Comparison of ENCODE assay signal across 1 cellular context in the genomic region with DNA sequence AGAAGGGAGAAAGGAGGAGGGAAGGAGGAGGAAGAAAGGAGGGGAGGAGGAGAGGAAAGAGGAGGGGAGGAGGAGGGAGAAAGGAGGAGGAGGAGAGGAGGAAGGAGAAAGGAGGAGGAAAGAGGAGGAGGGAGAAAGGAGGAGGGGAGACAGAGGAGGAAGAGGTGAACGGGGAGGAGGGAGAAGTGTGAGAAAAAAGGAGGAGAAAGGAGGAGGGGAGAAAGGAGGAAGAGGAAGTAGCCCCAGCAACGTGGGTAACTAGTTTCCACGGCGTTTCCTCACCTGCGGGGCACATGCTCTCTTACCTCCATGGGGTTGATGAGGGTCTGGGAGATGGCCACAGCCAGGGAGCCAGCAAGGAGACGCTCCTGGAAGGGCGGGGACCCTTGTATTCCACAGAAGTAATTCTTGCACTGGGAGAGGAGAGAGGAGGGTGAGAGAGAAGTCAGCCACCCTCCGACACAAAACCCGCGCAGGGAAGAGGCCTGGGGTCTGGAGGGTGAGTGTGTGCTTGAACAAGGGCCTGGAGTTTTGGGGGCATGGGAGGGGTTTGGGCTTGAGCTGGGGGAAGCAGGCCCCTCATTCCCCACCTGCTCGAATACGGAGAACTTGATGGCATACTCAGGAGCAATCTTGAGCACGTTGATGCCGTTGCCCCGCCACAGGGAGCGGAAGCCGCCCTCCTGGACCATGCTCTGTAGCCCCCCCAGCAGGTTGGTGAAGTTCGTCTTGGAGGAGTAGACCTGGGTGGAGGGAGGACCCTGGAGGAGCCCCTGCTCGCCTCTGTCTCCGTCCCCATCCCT.
TF ChIP-seq lines count a peak whose summit lies in the region.

No MANE protein-coding gene starts in this region.

TF ChIP-seq in IMR-90, 13 proteins besides CTCF, POLR2A, EP300 and RAD21:
- TF ChIP-seq CEBPB (IDR thresholded peaks at IDR 0.05; ENCODE audit: low read depth, low read length): no peak
- no peak for TF ChIP-seq MAZ (IDR thresholded peaks at IDR 0.05; ENCODE audit: borderline replicate concordance, low read depth, low read length)
- TF ChIP-seq, protein P1, sequence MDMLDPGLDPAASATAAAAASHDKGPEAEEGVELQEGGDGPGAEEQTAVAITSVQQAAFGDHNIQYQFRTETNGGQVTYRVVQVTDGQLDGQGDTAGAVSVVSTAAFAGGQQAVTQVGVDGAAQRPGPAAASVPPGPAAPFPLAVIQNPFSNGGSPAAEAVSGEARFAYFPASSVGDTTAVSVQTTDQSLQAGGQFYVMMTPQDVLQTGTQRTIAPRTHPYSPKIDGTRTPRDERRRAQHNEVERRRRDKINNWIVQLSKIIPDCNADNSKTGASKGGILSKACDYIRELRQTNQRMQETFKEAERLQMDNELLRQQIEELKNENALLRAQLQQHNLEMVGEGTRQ (IDR thresholded peaks at IDR 0.05; ENCODE audit: low read depth, low read length): no peak
- no peak for TF ChIP-seq FOS (IDR thresholded peaks at IDR 0.05; ENCODE audit: low read depth, low read length)
- TF ChIP-seq, protein P2, sequence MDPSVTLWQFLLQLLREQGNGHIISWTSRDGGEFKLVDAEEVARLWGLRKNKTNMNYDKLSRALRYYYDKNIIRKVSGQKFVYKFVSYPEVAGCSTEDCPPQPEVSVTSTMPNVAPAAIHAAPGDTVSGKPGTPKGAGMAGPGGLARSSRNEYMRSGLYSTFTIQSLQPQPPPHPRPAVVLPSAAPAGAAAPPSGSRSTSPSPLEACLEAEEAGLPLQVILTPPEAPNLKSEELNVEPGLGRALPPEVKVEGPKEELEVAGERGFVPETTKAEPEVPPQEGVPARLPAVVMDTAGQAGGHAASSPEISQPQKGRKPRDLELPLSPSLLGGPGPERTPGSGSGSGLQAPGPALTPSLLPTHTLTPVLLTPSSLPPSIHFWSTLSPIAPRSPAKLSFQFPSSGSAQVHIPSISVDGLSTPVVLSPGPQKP (IDR thresholded peaks at IDR 0.05; ENCODE audit: borderline replicate concordance, low read depth, low read length): no peak
- no peak for TF ChIP-seq BHLHE40 (IDR thresholded peaks at IDR 0.05; ENCODE audit: low read depth, low read length)
- TF ChIP-seq NFE2L2 (IDR thresholded peaks at IDR 0.05; ENCODE audit: low read depth, low read length): no peak
- no peak for TF ChIP-seq MAFK (IDR thresholded peaks at IDR 0.05; ENCODE audit: low read depth, low read length)
- TF ChIP-seq CHD1 (IDR thresholded peaks at IDR 0.05; ENCODE audit: low read depth, low read length): no peak
- TF ChIP-seq RCOR1 (IDR thresholded peaks at IDR 0.05; ENCODE audit: insufficient replicate concordance, low read length): no peak
- no peak for TF ChIP-seq SMC3 (IDR thresholded peaks at IDR 0.05; ENCODE audit: low read depth, low read length)
- no peak for TF ChIP-seq RFX5 (IDR thresholded peaks at IDR 0.05; ENCODE audit: low read depth, low read length)
- no peak for TF ChIP-seq MXI1 (IDR thresholded peaks at IDR 0.05; ENCODE audit: borderline replicate concordance, low read depth, low read length)
